17 cellular contexts compared by ENCODE assay signal in the genomic region with DNA sequence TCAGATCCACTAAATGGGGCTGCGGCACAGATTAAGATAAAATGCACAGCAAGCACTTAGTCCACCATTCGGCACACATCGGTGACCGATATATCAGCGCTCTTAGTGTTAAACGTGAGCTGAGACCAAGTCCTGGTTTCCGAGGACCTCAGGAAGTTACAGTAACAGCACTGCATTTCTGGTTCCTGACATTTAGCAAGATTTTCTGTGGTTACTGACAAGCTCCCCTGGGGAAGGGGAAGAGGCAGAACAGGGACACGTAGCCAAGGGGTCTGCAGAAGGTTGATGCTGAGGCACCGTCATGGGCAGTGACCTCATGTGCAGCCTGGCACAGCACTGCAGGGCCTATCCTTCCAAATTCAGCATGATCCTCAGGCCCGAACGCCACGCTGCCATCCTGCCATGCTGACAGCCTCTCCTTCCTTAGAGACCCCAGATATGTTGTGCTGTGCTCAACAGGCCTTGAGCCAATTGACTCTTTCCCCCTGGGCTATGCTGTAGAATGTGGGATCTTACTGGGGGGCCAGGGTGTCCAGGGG. TPM values are rescaled to one million over a fixed set of nuclear protein-coding genes. Genes with fewer than 3 reads are reported as not detected.
DNase-seq lines count a peak whose midpoint lies in the region; ATAC-seq and TF ChIP-seq lines count a peak whose summit lies in the region.
"Had no signal": no experiment of that assay in that cellular context is flagged by ENCODE, and none has a peak within 500 bp of the region (broad histone marks: within the 10 kb centered on the region; RNA-seq: fewer than 3 reads in every experiment).

No MANE protein-coding gene starts in this region.

- no peaks in the 10 kb centered on the region for H3K9me3 Mint-ChIP-seq in stimulated activated memory B cell treated with anti-CD40 and anti-IgM and Interleukin-4, amounts not matched to agents 10 μg/mL and 1 μg/mL and 100 μg/mL, for 72 hours
- H3K9me3 Mint-ChIP-seq: CD4-positive, alpha-beta memory T cell; IgD-negative memory B cell had no signal

- TF ChIP-seq EP300 in sigmoid colon (IDR thresholded peaks at IDR 0.05), result no peak

- intact Hi-C loops in sigmoid colon (cut with DNase I), result no loop called here

- H3K36me3 ChIP-seq in mesodermal cell (ENCODE audit: control insufficient read depth, insufficient read depth, low read length), result no peaks in the 10 kb centered on the region
- H3K36me3 ChIP-seq in sigmoid colon, result peaks cover 6 to 88% (median 25%) of the 10 kb centered on the region in 4 donors

- no peaks in the 10 kb centered on the region for H3K4me1 Mint-ChIP-seq in stimulated activated memory B cell treated with anti-CD40 and anti-IgM and Interleukin-4, amounts not matched to agents 10 μg/mL and 1 μg/mL and 100 μg/mL, for 72 hours
- H3K4me1 Mint-ChIP-seq: CD4-positive, alpha-beta memory T cell; IgD-negative memory B cell had no signal

- TF ChIP-seq POLR2A in sigmoid colon (IDR thresholded peaks at IDR 0.05), result no peak

- no peak for ATAC-seq in HG02763 (IDR thresholded peaks at IDR 0.05; ENCODE audit: unreplicated experiment)
- ATAC-seq in GM19324 (IDR thresholded peaks at IDR 0.05; ENCODE audit: low FRiP score, unreplicated experiment), result no peak
- no peak for ATAC-seq in stimulated activated memory B cell treated with anti-CD40 and anti-IgM and Interleukin-4, amounts not matched to agents 10 μg/mL and 1 μg/mL and 100 μg/mL, for 72 hours
- ATAC-seq: HCT116 had no signal

- DNase-seq in GM13976 (ENCODE audit: low spot score) (peak; percentile 12), SKM-1 (lab: John Stamatoyannopoulos, UW; ENCODE audit: unreplicated experiment) (peak; percentile 34), sigmoid colon (peak; percentile 49)
- no peak for DNase-seq in stimulated activated naive CD4-positive, alpha-beta T cell (lab: John Stamatoyannopoulos, UW)
- DNase-seq: ACHN, DMS79 had no signal

- H3K4me3 Mint-ChIP-seq in stimulated activated memory B cell treated with anti-CD40 and anti-IgM and Interleukin-4, amounts not matched to agents 10 μg/mL and 1 μg/mL and 100 μg/mL, for 72 hours, result no peak overlapping the region
- H3K4me3 Mint-ChIP-seq: CD4-positive, alpha-beta memory T cell; IgD-negative memory B cell had no signal

- TF ChIP-seq CTCF in GM13976 (IDR thresholded peaks at IDR 0.05; ENCODE audit: borderline replicate concordance, control extremely low read depth, extremely low read depth, insufficient read depth, missing control alignments) (no peak), sigmoid colon (IDR thresholded peaks at IDR 0.05) (no peak)

- H3K27me3 Mint-ChIP-seq in stimulated activated memory B cell treated with anti-CD40 and anti-IgM and Interleukin-4, amounts not matched to agents 10 μg/mL and 1 μg/mL and 100 μg/mL, for 72 hours, result peaks cover 38% of the 10 kb centered on the region

- H3K4me3 ChIP-seq in mesodermal cell (ENCODE audit: extremely low read depth, insufficient read depth, low read length, poor library complexity, severe bottlenecking), result no peak overlapping the region
- no peak overlapping the region for H3K4me3 ChIP-seq in sigmoid colon

- no peaks in the 10 kb centered on the region for H3K27me3 ChIP-seq in sigmoid colon

- WGBS in mesodermal cell (ENCODE audit: insufficient coverage in 2 of 2), 2 experiments, result 97 to 98% methylated on average over 12 of the region's 12 CpGs
- 85 to 93% methylated on average over 12 of the region's 12 CpGs for WGBS in sigmoid colon, 2 donors

- H3K9me3 ChIP-seq in mesodermal cell (ENCODE audit: control insufficient read depth, low read length) (no peaks in the 10 kb centered on the region), sigmoid colon (no peaks in the 10 kb centered on the region)

- in situ Hi-C loops in GM13976 (cut with MboI; ENCODE audit: low sequenced_read_pairs, unreplicated experiment), result loop anchor here (25.0 kb wide), 1 partner anchor 304 kb away; no protein-coding TSS in a partner anchor

- H3K4me1 ChIP-seq in mesodermal cell (ENCODE audit: control insufficient read depth, insufficient read depth, low read length, poor library complexity, severe bottlenecking) (peaks cover 18% of the 10 kb centered on the region), sigmoid colon (peaks cover 0 to 4% (median 0%) of the 10 kb centered on the region in 4 donors)

- no peaks in the 10 kb centered on the region for H3K36me3 Mint-ChIP-seq in stimulated activated memory B cell treated with anti-CD40 and anti-IgM and Interleukin-4, amounts not matched to agents 10 μg/mL and 1 μg/mL and 100 μg/mL, for 72 hours
- H3K36me3 Mint-ChIP-seq: CD4-positive, alpha-beta memory T cell; IgD-negative memory B cell had no signal

- no peak overlapping the region for H3K27ac Mint-ChIP-seq in stimulated activated memory B cell treated with anti-CD40 and anti-IgM and Interleukin-4, amounts not matched to agents 10 μg/mL and 1 μg/mL and 100 μg/mL, for 72 hours
- H3K27ac Mint-ChIP-seq: CD4-positive, alpha-beta memory T cell had no signal

- H3K27ac ChIP-seq in mesodermal cell (ENCODE audit: low read depth, low read length, severe bottlenecking) (peak overlapping the region; percentile 23), sigmoid colon (no peak overlapping the region)
- H3K27ac ChIP-seq: C4-2B had no signal

RNA-seq across cellular contexts. Expression of a gene that starts 13.4 kb away (rescaled TPM):
- 68.4 TPM for polyA plus RNA-seq in mesodermal cell (2013, experiment 1 of 2)
- polyA plus RNA-seq in mesodermal cell (2013, experiment 2 of 2), result 58.6 TPM
- total RNA-seq in sigmoid colon, result 10 to 100 TPM; 52.9 to 87.4 (median 65.7) TPM
- polyA plus RNA-seq in sigmoid colon, result 10 to 100 TPM; 56.5 to 74.2 (median 66.4) TPM

RNA-seq across cellular contexts. Expression of a gene that starts 40.6 kb away (rescaled TPM):
- not detected for polyA plus RNA-seq in mesodermal cell (2013, experiment 1 of 2)
- polyA plus RNA-seq in mesodermal cell (2013, experiment 2 of 2), result not detected
- total RNA-seq in sigmoid colon, result not detected
- polyA plus RNA-seq in sigmoid colon, result under 1 TPM in 1 of 3 donors, not detected in 2; 0.03 TPM
- total RNA-seq: A172; CD4-positive, alpha-beta memory T cell; H4; HT1080 had no signal
- polyA plus RNA-seq: CD4-positive, alpha-beta memory T cell; IgD-negative memory B cell had no signal

RNA-seq across cellular contexts. Expression of a gene that starts 45.8 kb away (rescaled TPM):
- polyA plus RNA-seq in mesodermal cell (2013, experiment 1 of 2), result 7.2 TPM
- 4.3 TPM for polyA plus RNA-seq in mesodermal cell (2013, experiment 2 of 2)
- 100 to 1,000 TPM in 2 of 4 donors, 10 to 100 TPM in 2; 43.1 to 271 (median 98.8) TPM for total RNA-seq in sigmoid colon
- polyA plus RNA-seq in sigmoid colon, result 10 to 100 TPM in 1 of 3 donors, 1 to 10 TPM in 2; 4.6 to 23.4 (median 4.8) TPM
- total RNA-seq: CD4-positive, alpha-beta memory T cell had no signal
- polyA plus RNA-seq: CD4-positive, alpha-beta memory T cell; IgD-negative memory B cell had no signal

Comparison
In these comparisons a context has a peak if more than half of its experiments do, and no peak if none do; other contexts are left out.
1. DNase-seq: peak in GM13976 (single experiment), SKM-1 (single experiment) and sigmoid colon (single experiment); none in stimulated activated naive CD4-positive, alpha-beta T cell (0 of 6).